ENCODE assay signal across 13 cellular contexts in the genomic region with DNA sequence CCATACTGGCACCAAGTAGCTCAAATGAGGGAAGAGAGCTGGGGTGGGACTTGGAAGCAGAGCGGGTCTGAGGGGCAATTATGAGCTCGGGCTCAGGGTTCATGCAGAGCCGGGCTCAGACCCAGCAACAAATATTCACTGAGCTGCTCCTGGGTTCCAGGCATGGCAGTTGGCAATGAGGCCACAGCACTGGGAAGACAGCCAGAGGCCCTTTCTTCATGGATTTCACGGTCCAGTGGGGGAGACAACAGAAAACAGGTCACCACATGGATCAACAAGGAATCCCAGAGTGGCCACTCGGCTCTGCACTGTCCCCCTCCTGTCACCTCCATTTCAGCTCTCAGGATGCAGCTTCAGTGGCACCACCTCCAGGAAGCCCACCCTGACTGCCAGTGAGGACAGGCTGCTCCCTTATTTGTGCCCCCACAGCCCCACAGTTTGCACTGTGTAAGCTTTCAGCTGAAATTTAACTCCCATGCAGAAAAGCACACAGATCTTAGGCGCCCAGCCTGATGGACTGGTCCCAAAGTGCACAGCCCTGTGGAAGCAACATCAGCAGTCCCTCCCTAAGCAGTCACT. TPM values are rescaled to one million over a fixed set of nuclear protein-coding genes. Genes with fewer than 3 reads are reported as not detected.
A peak's percentile ranks its signal among the peaks of the same experiment; 100 is the strongest.
DNase-seq lines count a peak whose midpoint lies in the region; ATAC-seq and TF ChIP-seq lines count a peak whose summit lies in the region.
"Had no signal": no experiment of that assay in that cellular context is flagged by ENCODE, and none has a peak within 500 bp of the region (broad histone marks: within the 10 kb centered on the region; RNA-seq: fewer than 3 reads in every experiment).

No MANE protein-coding gene starts in this region.

- no peaks in the 10 kb centered on the region for H3K27me3 ChIP-seq in foreskin keratinocyte
- H3K27me3 ChIP-seq: hepatocyte had no signal

- no peak overlapping the region for H3K27ac ChIP-seq in foreskin keratinocyte

- DNase-seq in AG08395 (ENCODE audit: low spot score) (peak; percentile 36), NCI-H2029 treated with DMSO at 0.1 percent for 48 hours (lab: John Stamatoyannopoulos, UW) (peak; percentile 22), cerebellar cortex (ENCODE audit: low spot score) (peak; percentile 96), medulla oblongata (ENCODE audit: extremely low spot score) (peak; percentile 86), foreskin keratinocyte (no peak), HUDEP-2 (lab: John Stamatoyannopoulos, UW; ENCODE audit: unreplicated experiment in 76 of 76) (no peak)
- DNase-seq in stimulated activated naive CD8-positive, alpha-beta T cell treated with anti-CD3 and anti-CD28 coated beads, Interleukin-15, Interleukin-2, amounts not matched to agents 100 U/mL and 50 U/mL, for 24 hours, result no peak
- no peak for DNase-seq in stimulated activated CD4-positive, alpha-beta T cell treated with anti-CD3 and anti-CD28 coated beads, Interleukin-4, amount 100 ng/mL, for 4 hours
- DNase-seq: activated T-cell treated with anti-CD3 and anti-CD28 coated beads, Interleukin-2, amount 50 U/mL, for 24 hours; NCI-H187; occipital lobe had no signal

- TF ChIP-seq CTCF in foreskin keratinocyte (conservative IDR thresholded peaks at IDR 0.05), result no peak

- peaks cover 23% of the 10 kb centered on the region for H3K4me1 ChIP-seq in foreskin keratinocyte

- no peak for ATAC-seq in foreskin keratinocyte
- ATAC-seq in stimulated activated naive CD8-positive, alpha-beta T cell treated with anti-CD3 and anti-CD28 coated beads, Interleukin-15, Interleukin-2, amounts not matched to agents 100 U/mL and 50 U/mL, for 24 hours, result no peak

RNA-seq across cellular contexts. Expression of gene ARHGEF19, which starts 22.4 kb away (rescaled TPM):
- total RNA-seq in foreskin keratinocyte, result 10.7 and 15.3 TPM in 2 replicates
- 11.1 and 13.9 TPM in 2 replicates for polyA plus RNA-seq in foreskin keratinocyte

RNA-seq across cellular contexts. Expression of gene EPHA2, which starts 34.1 kb away (rescaled TPM):
- 138 and 139 TPM in 2 replicates for total RNA-seq in foreskin keratinocyte
- polyA plus RNA-seq in foreskin keratinocyte, result 70.5 and 77.6 TPM in 2 replicates
- total RNA-seq: T-helper 1 cell treated with Interleukin-12 subunit alpha and Interleukin-12 subunit beta and Interleukin-4 antibody, amounts not matched to agents 30 ng/mL and 1 ng/mL, for 36 hours had no signal

RNA-seq across cellular contexts. Expression of gene CPLANE2, which starts 47.0 kb away (rescaled TPM):
- 5.1 and 5.4 TPM in 2 replicates for total RNA-seq in foreskin keratinocyte
- polyA plus RNA-seq in foreskin keratinocyte, result 3.4 and 4.1 TPM in 2 replicates

Comparison
In these comparisons a context has a peak if more than half of its experiments do, and no peak if none do; other contexts are left out.
1. DNase-seq: peak in AG08395 (single experiment), NCI-H2029 treated with DMSO at 0.1 percent for 48 hours (single experiment), cerebellar cortex (single experiment) and medulla oblongata (single experiment); none in foreskin keratinocyte (0 of 2), stimulated activated naive CD8-positive, alpha-beta T cell treated with anti-CD3 and anti-CD28 coated beads, Interleukin-15, Interleukin-2, amounts not matched to agents 100 U/mL and 50 U/mL, for 24 hours (single experiment), stimulated activated CD4-positive, alpha-beta T cell treated with anti-CD3 and anti-CD28 coated beads, Interleukin-4, amount 100 ng/mL, for 4 hours (0 of 2) and HUDEP-2 (0 of 76).